In the genomic region with DNA sequence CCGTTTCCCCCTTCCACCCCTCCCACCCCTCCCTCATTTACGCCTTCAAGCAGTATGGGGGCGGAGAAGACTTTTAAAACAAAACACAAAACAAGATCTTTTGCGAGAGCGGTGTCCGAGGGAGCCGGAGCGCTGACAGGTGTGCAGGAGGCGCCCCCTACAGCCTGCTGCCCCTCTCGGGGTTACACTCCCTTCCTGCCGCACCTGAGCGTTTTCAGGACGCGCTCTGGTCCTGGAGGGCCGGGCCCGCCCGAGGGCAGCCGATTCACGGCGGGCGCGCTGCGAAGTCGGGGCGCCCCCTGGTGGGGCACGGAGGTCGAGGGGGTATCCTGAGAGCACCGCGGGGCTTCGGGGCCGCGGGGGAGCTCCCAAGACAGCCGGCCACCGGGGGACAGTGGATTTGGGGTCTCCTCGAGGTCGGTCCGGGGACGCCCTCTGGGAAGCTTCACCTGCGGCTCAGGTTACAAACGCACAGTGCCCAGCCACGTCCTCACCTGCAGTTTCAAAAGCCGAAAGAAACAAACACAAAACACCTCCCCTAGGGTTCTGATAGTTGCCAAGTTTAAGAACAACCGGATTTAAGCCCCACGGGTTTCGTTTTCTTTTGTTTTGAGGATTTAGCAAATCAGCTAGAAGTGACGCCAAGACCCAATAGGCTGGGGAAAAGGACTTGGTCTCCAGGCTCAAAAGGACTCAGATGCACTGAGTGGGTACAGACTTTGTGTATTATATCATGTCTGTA, we compare ENCODE assay signal across 8 cellular contexts. TPM values are rescaled to one million over a fixed set of nuclear protein-coding genes. Genes with fewer than 3 reads are reported as not detected.
DNase-seq lines count a peak whose midpoint lies in the region; ATAC-seq and TF ChIP-seq lines count a peak whose summit lies in the region.

No MANE protein-coding gene starts in this region.

- H3K9me3 ChIP-seq in SK-N-SH (no peaks in the 10 kb centered on the region), stomach (peaks cover 0 to 29% (median 12%) of the 10 kb centered on the region in 4 donors)

- H3K9ac ChIP-seq in SK-N-SH = no peak overlapping the region

- H3K27me3 ChIP-seq in SK-N-SH (ENCODE audit: insufficient read depth) = peaks cover 18% of the 10 kb centered on the region; the same call in 1 of the 2 replicates
- H3K27me3 ChIP-seq in stomach = peaks cover 35 to 87% (median 57%) of the 10 kb centered on the region in 3 donors

- intact Hi-C loops in stomach (cut with DNase I; ENCODE audit: low total_unique reads) = no loop called here

- 86% methylated on average over 33 of the region's 46 CpGs for WGBS in SK-N-SH (ENCODE audit: low lambda C conversion rate)
- 2 to 3% (median 2%) methylated on average over 31 to 46 of the region's 46 CpGs for WGBS in stomach, 5 donors

- H3K4me3 ChIP-seq in SK-N-SH (ENCODE audit: low read depth in 2 of 2, low read length in 1 of 2) (no peak overlapping the region; a peak in 1 of 4 replicates), stomach (peak overlapping the region; percentile 29 to 46 (median 35))

- DNase-seq in SK-N-SH = peak; percentile 36
- DNase-seq in NCI-H2196 treated with DMSO at 0.1 percent for 48 hours (lab: John Stamatoyannopoulos, UW; ENCODE audit: unreplicated experiment) = peak; percentile 11
- DNase-seq in activated CD8-positive, alpha-beta T cell treated with anti-CD3 and anti-CD28 coated beads, Interleukin-2, amount 10 ng/mL, durations not matched to agents 7 days and 5 days = peak; percentile 84
- DNase-seq in endothelial cell (ENCODE audit: low spot score) = peak; percentile 90
- peak; percentile 86 for DNase-seq in nephron progenitor cell
- peak; percentile 60 for DNase-seq in stomach

- TF ChIP-seq EP300 in SK-N-SH (IDR thresholded peaks at IDR 0.05; ENCODE audit: borderline replicate concordance in 1 of 2, low read depth in 1 of 2, low read length in 1 of 2) = no peak
- TF ChIP-seq EP300 in stomach (IDR thresholded peaks at IDR 0.05) = no peak

- H3K9me2 ChIP-seq in SK-N-SH = no peaks in the 10 kb centered on the region

- H2AFZ ChIP-seq in SK-N-SH (ENCODE audit: low read depth) = no peak overlapping the region

- ATAC-seq in SK-N-SH treated with all-trans-retinoic acid at 6 μM for 48 hours = no peak
- ATAC-seq in HG03060 (IDR thresholded peaks at IDR 0.05; ENCODE audit: low read depth, unreplicated experiment) = peak; percentile 64
- peak; percentile 90 for ATAC-seq in activated CD8-positive, alpha-beta T cell treated with anti-CD3 and anti-CD28 coated beads, Interleukin-2, amount 10 ng/mL, durations not matched to agents 7 days and 5 days

- H3K9me3 Mint-ChIP-seq in activated CD8-positive, alpha-beta T cell treated with anti-CD3 and anti-CD28 coated beads, Interleukin-2, amount 10 ng/mL, durations not matched to agents 7 days and 5 days (ENCODE audit: insufficient read depth) = no peaks in the 10 kb centered on the region
- H3K9me3 Mint-ChIP-seq in endothelial cell (ENCODE audit: unreplicated experiment) (no peaks in the 10 kb centered on the region), nephron progenitor cell (peaks cover 13% of the 10 kb centered on the region)

- peak overlapping the region; percentile 70 for H3K4me3 Mint-ChIP-seq in activated CD8-positive, alpha-beta T cell treated with anti-CD3 and anti-CD28 coated beads, Interleukin-2, amount 10 ng/mL, durations not matched to agents 7 days and 5 days
- H3K4me3 Mint-ChIP-seq in endothelial cell (ENCODE audit: unreplicated experiment) (peak overlapping the region; percentile 89), nephron progenitor cell (peak overlapping the region; percentile 80)

- peak; percentile 30; the same call in 1 of the 2 replicates for TF ChIP-seq CTCF in SK-N-SH (IDR thresholded peaks at IDR 0.05)
- TF ChIP-seq CTCF in endothelial cell (IDR thresholded peaks at IDR 0.05; ENCODE audit: unreplicated experiment) = peak; percentile 95
- TF ChIP-seq CTCF in nephron progenitor cell (IDR thresholded peaks at IDR 0.05) = peak; percentile 78
- peak in 5 of 7 experiments; percentile 28 to 68 (median 42) for TF ChIP-seq CTCF in stomach (IDR thresholded peaks at IDR 0.05)

- H3K27ac ChIP-seq in SK-N-SH (ENCODE audit: low read depth in 2 of 2, low read length in 1 of 2) (no peak overlapping the region), stomach (no peak overlapping the region)

- CTCF ChIA-PET in SK-N-SH (lab: Yijun Ruan, JAX) = interaction anchor here (0.9 to 1.2 kb wide), 5 partner anchors 15 to 241 kb away, joined by 3 to 4 read pairs (median 3); no protein-coding TSS in a partner anchor
- CTCF ChIA-PET in activated CD8-positive, alpha-beta T cell treated with anti-CD3 and anti-CD28 coated beads, Interleukin-2, amount 10 ng/mL, durations not matched to agents 7 days and 5 days (lab: Charles Lee) = interaction anchor here (0.6 to 4.1 kb wide), 41 partner anchors 8 to 424 kb away, joined by 3 to 54 read pairs (median 4); a partner anchor contains a TSS

- no peak for TF ChIP-seq POLR2A in stomach (IDR thresholded peaks at IDR 0.05)

- H3K36me3 Mint-ChIP-seq in activated CD8-positive, alpha-beta T cell treated with anti-CD3 and anti-CD28 coated beads, Interleukin-2, amount 10 ng/mL, durations not matched to agents 7 days and 5 days (ENCODE audit: low read depth) = no peaks in the 10 kb centered on the region
- H3K36me3 Mint-ChIP-seq in endothelial cell (ENCODE audit: low read depth, unreplicated experiment) (peaks cover 3% of the 10 kb centered on the region), nephron progenitor cell (ENCODE audit: low read depth) (no peaks in the 10 kb centered on the region)

- H3K4me1 Mint-ChIP-seq in activated CD8-positive, alpha-beta T cell treated with anti-CD3 and anti-CD28 coated beads, Interleukin-2, amount 10 ng/mL, durations not matched to agents 7 days and 5 days (ENCODE audit: low read depth) = peaks cover 38% of the 10 kb centered on the region
- H3K4me1 Mint-ChIP-seq in endothelial cell (ENCODE audit: unreplicated experiment) = peaks cover 13% of the 10 kb centered on the region
- H3K4me1 Mint-ChIP-seq in nephron progenitor cell = peaks cover 42% of the 10 kb centered on the region

- H3K79me2 ChIP-seq in SK-N-SH (ENCODE audit: insufficient read depth) = no peaks in the 10 kb centered on the region

- no peak for TF ChIP-seq RAD21 in SK-N-SH (IDR thresholded peaks at IDR 0.05; ENCODE audit: low read length)

- no peak overlapping the region for H3K27ac Mint-ChIP-seq in activated CD8-positive, alpha-beta T cell treated with anti-CD3 and anti-CD28 coated beads, Interleukin-2, amount 10 ng/mL, durations not matched to agents 7 days and 5 days
- H3K27ac Mint-ChIP-seq in endothelial cell (ENCODE audit: unreplicated experiment) = no peak overlapping the region
- no peak overlapping the region for H3K27ac Mint-ChIP-seq in nephron progenitor cell

- H3K27me3 Mint-ChIP-seq in activated CD8-positive, alpha-beta T cell treated with anti-CD3 and anti-CD28 coated beads, Interleukin-2, amount 10 ng/mL, durations not matched to agents 7 days and 5 days (ENCODE audit: low read depth) = peaks cover 64% of the 10 kb centered on the region
- H3K27me3 Mint-ChIP-seq in endothelial cell (ENCODE audit: unreplicated experiment) (peaks cover 21% of the 10 kb centered on the region), nephron progenitor cell (ENCODE audit: low read depth, poor library complexity) (peaks cover 88% of the 10 kb centered on the region)

- no peaks in the 10 kb centered on the region for H4K20me1 ChIP-seq in SK-N-SH (ENCODE audit: insufficient read depth)

- H3F3A ChIP-seq in SK-N-SH (replicated peaks; ENCODE audit: insufficient read depth) = no peaks in the 10 kb centered on the region

- H3K36me3 ChIP-seq in SK-N-SH (replicated peaks in 1 of 2; ENCODE audit: control insufficient read depth in 1 of 2, insufficient read depth in 2 of 2, low read length in 1 of 2) (no peaks in the 10 kb centered on the region), stomach (no peaks in the 10 kb centered on the region)

- POLR2A ChIA-PET in SK-N-SH (lab: Yijun Ruan, JAX) = no interaction called here
- POLR2A ChIA-PET in activated CD8-positive, alpha-beta T cell treated with anti-CD3 and anti-CD28 coated beads, Interleukin-2, amount 10 ng/mL, durations not matched to agents 7 days and 5 days (lab: Charles Lee) = no interaction called here

- H3K4me1 ChIP-seq in SK-N-SH (ENCODE audit: control insufficient read depth in 1 of 2, insufficient read depth in 2 of 2, low read depth in 1 of 2, low read length in 1 of 2) (peaks cover 0 to 10% of the 10 kb centered on the region in 2 experiments; a peak in 2 of 4 replicates), stomach (peaks cover 5 to 32% (median 24%) of the 10 kb centered on the region in 4 donors)

- no peak overlapping the region for H3K4me2 ChIP-seq in SK-N-SH

TF ChIP-seq in SK-N-SH, 30 proteins besides CTCF, POLR2A, EP300 and RAD21 (continues in another document):
- TF ChIP-seq RCOR1 (IDR thresholded peaks at IDR 0.05; ENCODE audit: low read length) (no peak), TEAD4 (IDR thresholded peaks at IDR 0.05; ENCODE audit: borderline replicate concordance, insufficient read depth) (no peak), CHD2 (IDR thresholded peaks at IDR 0.05; ENCODE audit: low read length, partially characterized antibody) (no peak), ELF1 (IDR thresholded peaks at IDR 0.05) (no peak), POLR2AphosphoS5 (IDR thresholded peaks at IDR 0.05; ENCODE audit: low read depth, low read length) (no peak), MEF2A (IDR thresholded peaks at IDR 0.05; ENCODE audit: borderline replicate concordance, low read depth) (no peak), TAF1 (IDR thresholded peaks at IDR 0.05; ENCODE audit: borderline replicate concordance, low read depth, low read length) (no peak), JUND (IDR thresholded peaks at IDR 0.05) (no peak)

TF ChIP-seq in SK-N-SH treated with all-trans-retinoic acid at 6 μM for 48 hours, 23 proteins besides CTCF, POLR2A, EP300 and RAD21 (continues in another document):
- TF ChIP-seq, protein P1, sequence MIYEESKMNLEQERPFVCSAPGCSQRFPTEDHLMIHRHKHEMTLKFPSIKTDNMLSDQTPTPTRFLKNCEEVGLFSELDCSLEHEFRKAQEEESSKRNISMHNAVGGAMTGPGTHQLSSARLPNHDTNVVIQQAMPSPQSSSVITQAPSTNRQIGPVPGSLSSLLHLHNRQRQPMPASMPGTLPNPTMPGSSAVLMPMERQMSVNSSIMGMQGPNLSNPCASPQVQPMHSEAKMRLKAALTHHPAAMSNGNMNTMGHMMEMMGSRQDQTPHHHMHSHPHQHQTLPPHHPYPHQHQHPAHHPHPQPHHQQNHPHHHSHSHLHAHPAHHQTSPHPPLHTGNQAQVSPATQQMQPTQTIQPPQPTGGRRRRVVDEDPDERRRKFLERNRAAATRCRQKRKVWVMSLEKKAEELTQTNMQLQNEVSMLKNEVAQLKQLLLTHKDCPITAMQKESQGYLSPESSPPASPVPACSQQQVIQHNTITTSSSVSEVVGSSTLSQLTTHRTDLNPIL (CRISPR knock-in tag; IDR thresholded peaks at IDR 0.05; ENCODE audit: low read depth) = no peak
- TF ChIP-seq GLIS3 (CRISPR knock-in tag; IDR thresholded peaks at IDR 0.05) = no peak

RNA-seq across cellular contexts. Expression of a gene that starts 8.0 kb away (rescaled TPM):
- polyA plus RNA-seq in SK-N-SH (2012; rRNA removed) (not detected in 2 replicates), stomach (not detected)
- polyA plus RNA-seq in SK-N-SH (2012; cell fraction: cytosol; rRNA removed) = 0.03 TPM in 1 of 2 replicates, not detected in the other
- polyA plus RNA-seq in SK-N-SH (2012; cell fraction: nucleus; rRNA removed) = 0.04 TPM in 1 of 2 replicates, not detected in the other
- total RNA-seq in activated CD8-positive, alpha-beta T cell treated with anti-CD3 and anti-CD28 coated beads, Interleukin-2, amount 10 ng/mL, durations not matched to agents 7 days and 5 days = not detected
- total RNA-seq in endothelial cell (ENCODE audit: unreplicated experiment) (not detected), stomach (not detected)

Comparison
In these comparisons a context has a peak if more than half of its experiments do, and no peak if none do; other contexts are left out.
1. DNase-seq: peak in every context shown above with its lines; median percentile 90 in endothelial cell; 86 in nephron progenitor cell; 84 in activated CD8-positive, alpha-beta T cell treated with anti-CD3 and anti-CD28 coated beads, Interleukin-2, amount 10 ng/mL, durations not matched to agents 7 days and 5 days; 60 in stomach; 36 in SK-N-SH; 11 in NCI-H2196 treated with DMSO at 0.1 percent for 48 hours.
2. H3K4me3 ChIP-seq: peak in stomach (4 of 4); none in SK-N-SH (0 of 2).
3. CTCF ChIP-seq: peak in every context shown above with its lines; median percentile 95 in endothelial cell; 78 in nephron progenitor cell; 42 in stomach; 30 in SK-N-SH.
4. Peak in every context shown above with its lines, with median percentiles within 50 percentile points of each other: H3K4me3 Mint-ChIP-seq.